9 cellular contexts compared by ENCODE assay signal in the genomic region with DNA sequence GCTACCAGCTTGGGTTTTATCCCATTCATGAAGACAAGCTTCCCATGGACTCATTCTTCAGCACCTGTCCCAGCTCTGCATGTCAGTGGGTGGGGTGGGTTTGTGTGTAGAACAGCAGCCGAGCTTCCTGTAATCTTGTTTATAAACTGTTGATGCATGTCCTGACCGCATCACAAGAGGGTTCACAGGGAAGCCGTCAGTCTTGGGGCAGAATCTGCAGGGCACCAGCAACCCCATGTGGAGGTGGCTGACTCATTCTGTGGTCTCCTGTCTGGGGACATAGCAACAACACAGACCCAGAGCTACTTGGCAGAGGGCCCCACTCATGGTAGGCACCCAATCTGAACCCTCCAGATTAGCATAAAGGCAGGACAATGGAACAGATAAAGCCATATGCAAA. TPM values are rescaled to one million over a fixed set of nuclear protein-coding genes. Genes with fewer than 3 reads are reported as not detected.
DNase-seq lines count a peak whose midpoint lies in the region; ATAC-seq, FAIRE-seq and TF ChIP-seq lines count a peak whose summit lies in the region.
"Had no signal": no experiment of that assay in that cellular context is flagged by ENCODE, and none has a peak within 500 bp of the region (broad histone marks: within the 10 kb centered on the region; RNA-seq: fewer than 3 reads in every experiment).

No MANE protein-coding gene starts in this region.

- H3K4me1 ChIP-seq in BE2C (no peaks in the 10 kb centered on the region), SK-N-SH (ENCODE audit: control insufficient read depth in 1 of 2, insufficient read depth in 2 of 2, low read depth in 1 of 2, low read length in 1 of 2) (peaks cover 12 to 13% of the 10 kb centered on the region in 2 experiments), keratinocyte (ENCODE audit: control insufficient read depth, extremely low read depth, insufficient read depth, low read length) (peaks cover 57% of the 10 kb centered on the region)

- no peaks in the 10 kb centered on the region for H3K9me3 Mint-ChIP-seq in type B pancreatic cell

- H2AFZ ChIP-seq in SK-N-SH (ENCODE audit: low read depth) = no peak overlapping the region
- no peak overlapping the region for H2AFZ ChIP-seq in keratinocyte (ENCODE audit: control insufficient read depth, low read length)

- no peaks in the 10 kb centered on the region for H4K20me1 ChIP-seq in SK-N-SH (ENCODE audit: insufficient read depth)
- no peaks in the 10 kb centered on the region for H4K20me1 ChIP-seq in keratinocyte (ENCODE audit: control insufficient read depth, extremely low read depth, insufficient read depth, low read length)

- H3K36me3 ChIP-seq in BE2C = no peaks in the 10 kb centered on the region
- no peaks in the 10 kb centered on the region for H3K36me3 ChIP-seq in SK-N-SH (replicated peaks in 1 of 2; ENCODE audit: control insufficient read depth in 1 of 2, insufficient read depth in 2 of 2, low read length in 1 of 2)
- H3K36me3 ChIP-seq in keratinocyte (ENCODE audit: control insufficient read depth in 2 of 2, extremely low read depth in 1 of 2, insufficient read depth in 2 of 2, low read length in 2 of 2) = no peaks in the 10 kb centered on the region

- H3F3A ChIP-seq in SK-N-SH (replicated peaks; ENCODE audit: insufficient read depth) = no peaks in the 10 kb centered on the region

- H3K4me2 ChIP-seq in SK-N-SH (no peak overlapping the region), keratinocyte (ENCODE audit: control insufficient read depth, extremely low read depth, insufficient read depth, low read depth, low read length) (peak overlapping the region; percentile 71)

- TF ChIP-seq RAD21 in SK-N-SH (IDR thresholded peaks at IDR 0.05; ENCODE audit: low read length) = no peak

- no peaks in the 10 kb centered on the region for H3K27me3 ChIP-seq in BE2C
- H3K27me3 ChIP-seq in SK-N-SH (ENCODE audit: insufficient read depth) = no peaks in the 10 kb centered on the region
- no peaks in the 10 kb centered on the region for H3K27me3 ChIP-seq in keratinocyte (ENCODE audit: control insufficient read depth, extremely low read depth, insufficient read depth, low read length)

- no peak overlapping the region for H3K27ac ChIP-seq in SK-N-SH (ENCODE audit: low read depth in 2 of 2, low read length in 1 of 2)
- peak overlapping the region; percentile 79 for H3K27ac ChIP-seq in keratinocyte (ENCODE audit: control insufficient read depth, insufficient read depth, low read length)

- no peak for TF ChIP-seq EP300 in SK-N-SH (IDR thresholded peaks at IDR 0.05; ENCODE audit: borderline replicate concordance in 1 of 2, low read depth in 1 of 2, low read length in 1 of 2)

- no peak overlapping the region for H3K4me3 Mint-ChIP-seq in type B pancreatic cell

- H3K4me3 ChIP-seq in BE2C (ENCODE audit: low read depth, low read length) (no peak overlapping the region), SK-N-SH (ENCODE audit: low read depth in 2 of 2, low read length in 1 of 2) (no peak overlapping the region), keratinocyte (ENCODE audit: control insufficient read depth in 2 of 3, extremely low read depth in 1 of 3, insufficient read depth in 2 of 3, low read depth in 1 of 3, low read length in 3 of 3) (no peak overlapping the region)

- peaks cover 3% of the 10 kb centered on the region for H3K9me1 ChIP-seq in keratinocyte (ENCODE audit: control insufficient read depth, extremely low read depth, insufficient read depth, low read length)

- H3K27me3 Mint-ChIP-seq in type B pancreatic cell = peaks cover 4% of the 10 kb centered on the region

- no peaks in the 10 kb centered on the region for H3K9me2 ChIP-seq in SK-N-SH

- CTCF ChIA-PET in SK-N-SH (lab: Yijun Ruan, JAX) = interaction anchor here (0.8 kb wide), 1 partner anchor 9 kb away, joined by 3 read pairs; no protein-coding TSS in a partner anchor

- no peaks in the 10 kb centered on the region for H3K36me3 Mint-ChIP-seq in type B pancreatic cell

- DNase-seq in BE2C (peak; percentile 63), GM19240 (ENCODE audit: insufficient read length, low spot score) (peak; percentile 83), SK-N-SH (no peak), keratinocyte (ENCODE audit: low read depth, low spot score) (peak; percentile 79), type B pancreatic cell (ENCODE audit: extremely low spot score, unreplicated experiment) (no peak)
- DNase-seq in activated naive CD4-positive, alpha-beta T cell treated with anti-CD3 and anti-CD28 coated beads, Interleukin-2, amount 50 U/mL, for 16 hours = peak; percentile 67
- peak; percentile 63 to 75 for DNase-seq in stimulated activated CD8-positive, alpha-beta memory T cell treated with anti-CD3 and anti-CD28 coated beads, Interleukin-2, amount 100 ng/mL, for 48 hours (ENCODE audit: low read depth in 2 of 2)

- H3K9ac ChIP-seq in SK-N-SH (no peak overlapping the region), keratinocyte (ENCODE audit: control insufficient read depth, extremely low read depth, insufficient read depth, low read length) (no peak overlapping the region)

- H3K4me1 Mint-ChIP-seq in type B pancreatic cell (ENCODE audit: unreplicated experiment) = peaks cover 12% of the 10 kb centered on the region

- ATAC-seq in HG03442 (IDR thresholded peaks at IDR 0.05; ENCODE audit: unreplicated experiment) = peak; percentile 88

- H3K9me3 ChIP-seq in BE2C (no peaks in the 10 kb centered on the region), SK-N-SH (no peaks in the 10 kb centered on the region), keratinocyte (ENCODE audit: control insufficient read depth, low read depth, low read length) (no peaks in the 10 kb centered on the region)

- TF ChIP-seq CTCF in BE2C (IDR thresholded peaks at IDR 0.05; ENCODE audit: low read depth, low read length) = no peak
- TF ChIP-seq CTCF in SK-N-SH (IDR thresholded peaks at IDR 0.05) = no peak
- peak in 1 of 3 experiments; percentile 44 for TF ChIP-seq CTCF in keratinocyte (optimal IDR thresholded peaks at IDR 0.05 in 1 of 3, IDR thresholded peaks at IDR 0.05 in 1 of 3, conservative IDR thresholded peaks at IDR 0.05 in 1 of 3; ENCODE audit: extremely low read depth in 1 of 3, insufficient read depth in 2 of 3, low read length in 3 of 3)
- no peak for TF ChIP-seq CTCF in type B pancreatic cell (conservative IDR thresholded peaks at IDR 0.05)

- 61% methylated on average over 3 of the region's 3 CpGs for WGBS in SK-N-SH (ENCODE audit: low lambda C conversion rate)

- peak; percentile 80 for FAIRE-seq in keratinocyte (lab: Jason Lieb, UNC)
- FAIRE-seq: H1 had no signal

- POLR2A ChIA-PET in SK-N-SH (lab: Yijun Ruan, JAX) = interaction anchor here (0.6 kb wide), 1 partner anchor 192 kb away, joined by 3 read pairs; no protein-coding TSS in a partner anchor

- dilution Hi-C loops in keratinocyte (cut with MboI; ENCODE audit: extremely low pct_ligation_motif_present, low sequenced_read_pairs) = no loop called here

- H3K79me2 ChIP-seq in SK-N-SH (ENCODE audit: insufficient read depth) (no peaks in the 10 kb centered on the region), keratinocyte (ENCODE audit: control insufficient read depth, insufficient read depth, low read length) (no peaks in the 10 kb centered on the region)

- H3K27ac Mint-ChIP-seq in type B pancreatic cell = no peak overlapping the region

TF ChIP-seq in SK-N-SH, 30 proteins besides CTCF, POLR2A, EP300 and RAD21:
- TF ChIP-seq FOSL2 (IDR thresholded peaks at IDR 0.05; ENCODE audit: borderline replicate concordance, low read depth) (peak; percentile 31; the same call in 1 of the 2 replicates), JUND (IDR thresholded peaks at IDR 0.05) (0 out of 2 replicates have a peak, but pooled peaks have one; percentile 19), SIN3A (IDR thresholded peaks at IDR 0.05; ENCODE audit: borderline replicate concordance, low read depth, low read length) (no peak)

RNA-seq across cellular contexts. Expression of gene DAPK2, which starts 35.6 kb away (rescaled TPM):
- 0.40 TPM for polyA plus RNA-seq in BE2C (2012; ENCODE audit: insufficient read depth, insufficient read length, low read depth)
- polyA plus RNA-seq in SK-N-SH (2012; rRNA removed) = 1.2 and 1.4 TPM in 2 replicates
- 0.63 and 0.94 TPM in 2 replicates for polyA plus RNA-seq in SK-N-SH (2012; cell fraction: cytosol; rRNA removed)
- 3.1 and 3.7 TPM in 2 replicates for polyA plus RNA-seq in SK-N-SH (2012; cell fraction: nucleus; rRNA removed)
- polyA plus RNA-seq in keratinocyte = 0.83 to 1.7 TPM (median 1.4 TPM) in 3 replicates
- 5.5 TPM for polyA plus RNA-seq in keratinocyte (2011; ENCODE audit: low read depth)
- polyA plus RNA-seq in keratinocyte (2011; cell fraction: cytosol; rRNA removed) = 1.2 and 1.6 TPM in 2 replicates
- 3.3 and 4.8 TPM in 2 replicates for polyA plus RNA-seq in keratinocyte (2011; cell fraction: nucleus; rRNA removed)
- 0.85 and 6.7 TPM in 2 replicates for polyA plus RNA-seq in keratinocyte (2012; ENCODE audit: low replicate concordance)
- polyA minus RNA-seq in keratinocyte = 0.56 to 1.6 TPM (median 1.3 TPM) in 3 replicates
- polyA minus RNA-seq in keratinocyte (2011; cell fraction: cytosol; rRNA and poly(A)+ RNA removed) = not detected
- polyA minus RNA-seq in keratinocyte (2011; cell fraction: nucleus; rRNA and poly(A)+ RNA removed) = 3.4 and 4.4 TPM in 2 replicates
- total RNA-seq in type B pancreatic cell (ENCODE audit: low replicate concordance) = 3.4 and 5.0 TPM in 2 replicates

Comparison
In these comparisons a context has a peak if more than half of its experiments do, and no peak if none do; other contexts are left out.
1. DNase-seq: peak in BE2C (single experiment), GM19240 (single experiment), activated naive CD4-positive, alpha-beta T cell treated with anti-CD3 and anti-CD28 coated beads, Interleukin-2, amount 50 U/mL, for 16 hours (single experiment), keratinocyte (single experiment) and stimulated activated CD8-positive, alpha-beta memory T cell treated with anti-CD3 and anti-CD28 coated beads, Interleukin-2, amount 100 ng/mL, for 48 hours (2 of 2); none in SK-N-SH (single experiment) and type B pancreatic cell (single experiment).